ENCODE assay signal across 2 cellular contexts in the genomic region with DNA sequence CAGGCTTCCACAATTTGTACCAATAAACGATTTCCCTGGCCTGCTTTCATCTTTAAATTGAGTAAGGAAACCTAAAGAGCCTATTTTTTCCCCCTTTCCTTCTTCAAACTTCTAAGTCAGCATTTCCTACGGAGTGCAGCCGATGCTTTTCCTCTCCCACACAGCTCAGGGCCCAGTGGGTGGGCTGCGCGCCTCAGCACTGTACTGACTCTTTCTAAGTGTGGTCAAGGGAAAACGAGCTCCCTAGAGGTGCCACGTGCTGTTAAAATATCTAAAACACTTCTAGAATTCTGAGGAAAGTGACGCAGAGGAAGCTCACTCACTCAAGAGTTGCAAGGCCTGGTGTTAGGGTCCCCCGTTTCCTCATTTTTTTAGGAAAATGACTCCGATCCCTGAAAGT.
TF ChIP-seq lines count a peak whose summit lies in the region.

No MANE protein-coding gene starts in this region.

TF ChIP-seq in GM23338, 12 proteins besides CTCF, POLR2A, EP300 and RAD21 (continued from another document and continues in another):
- no peak for TF ChIP-seq ZNF462 (CRISPR knock-in tag; IDR thresholded peaks at IDR 0.05)
- no peak for TF ChIP-seq ZNF331 (CRISPR knock-in tag; IDR thresholded peaks at IDR 0.05; ENCODE audit: low read depth)
- no peak for TF ChIP-seq STAT1 (IDR thresholded peaks at IDR 0.05; ENCODE audit: unreplicated experiment)
- TF ChIP-seq POLR2AphosphoS5 (IDR thresholded peaks at IDR 0.05; ENCODE audit: low read depth): no peak
- TF ChIP-seq NANOG (IDR thresholded peaks at IDR 0.05; ENCODE audit: borderline replicate concordance): no peak
- TF ChIP-seq, protein P1, sequence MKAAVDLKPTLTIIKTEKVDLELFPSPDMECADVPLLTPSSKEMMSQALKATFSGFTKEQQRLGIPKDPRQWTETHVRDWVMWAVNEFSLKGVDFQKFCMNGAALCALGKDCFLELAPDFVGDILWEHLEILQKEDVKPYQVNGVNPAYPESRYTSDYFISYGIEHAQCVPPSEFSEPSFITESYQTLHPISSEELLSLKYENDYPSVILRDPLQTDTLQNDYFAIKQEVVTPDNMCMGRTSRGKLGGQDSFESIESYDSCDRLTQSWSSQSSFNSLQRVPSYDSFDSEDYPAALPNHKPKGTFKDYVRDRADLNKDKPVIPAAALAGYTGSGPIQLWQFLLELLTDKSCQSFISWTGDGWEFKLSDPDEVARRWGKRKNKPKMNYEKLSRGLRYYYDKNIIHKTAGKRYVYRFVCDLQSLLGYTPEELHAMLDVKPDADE (IDR thresholded peaks at IDR 0.05): no peak
- no peak for TF ChIP-seq JUNB (IDR thresholded peaks at IDR 0.05; ENCODE audit: unreplicated experiment)
- no peak for TF ChIP-seq EZH2phosphoT487 (IDR thresholded peaks at IDR 0.05; ENCODE audit: unreplicated experiment)
- TF ChIP-seq, protein P2, sequence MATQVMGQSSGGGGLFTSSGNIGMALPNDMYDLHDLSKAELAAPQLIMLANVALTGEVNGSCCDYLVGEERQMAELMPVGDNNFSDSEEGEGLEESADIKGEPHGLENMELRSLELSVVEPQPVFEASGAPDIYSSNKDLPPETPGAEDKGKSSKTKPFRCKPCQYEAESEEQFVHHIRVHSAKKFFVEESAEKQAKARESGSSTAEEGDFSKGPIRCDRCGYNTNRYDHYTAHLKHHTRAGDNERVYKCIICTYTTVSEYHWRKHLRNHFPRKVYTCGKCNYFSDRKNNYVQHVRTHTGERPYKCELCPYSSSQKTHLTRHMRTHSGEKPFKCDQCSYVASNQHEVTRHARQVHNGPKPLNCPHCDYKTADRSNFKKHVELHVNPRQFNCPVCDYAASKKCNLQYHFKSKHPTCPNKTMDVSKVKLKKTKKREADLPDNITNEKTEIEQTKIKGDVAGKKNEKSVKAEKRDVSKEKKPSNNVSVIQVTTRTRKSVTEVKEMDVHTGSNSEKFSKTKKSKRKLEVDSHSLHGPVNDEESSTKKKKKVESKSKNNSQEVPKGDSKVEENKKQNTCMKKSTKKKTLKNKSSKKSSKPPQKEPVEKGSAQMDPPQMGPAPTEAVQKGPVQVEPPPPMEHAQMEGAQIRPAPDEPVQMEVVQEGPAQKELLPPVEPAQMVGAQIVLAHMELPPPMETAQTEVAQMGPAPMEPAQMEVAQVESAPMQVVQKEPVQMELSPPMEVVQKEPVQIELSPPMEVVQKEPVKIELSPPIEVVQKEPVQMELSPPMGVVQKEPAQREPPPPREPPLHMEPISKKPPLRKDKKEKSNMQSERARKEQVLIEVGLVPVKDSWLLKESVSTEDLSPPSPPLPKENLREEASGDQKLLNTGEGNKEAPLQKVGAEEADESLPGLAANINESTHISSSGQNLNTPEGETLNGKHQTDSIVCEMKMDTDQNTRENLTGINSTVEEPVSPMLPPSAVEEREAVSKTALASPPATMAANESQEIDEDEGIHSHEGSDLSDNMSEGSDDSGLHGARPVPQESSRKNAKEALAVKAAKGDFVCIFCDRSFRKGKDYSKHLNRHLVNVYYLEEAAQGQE (IDR thresholded peaks at IDR 0.05; ENCODE audit: unreplicated experiment): no peak
- TF ChIP-seq CREB1 (CRISPR knock-in tag; IDR thresholded peaks at IDR 0.05; ENCODE audit: low read depth): no peak

TF ChIP-seq in WTC11, 78 proteins besides CTCF, POLR2A, EP300 and RAD21 (continued from another document):
- TF ChIP-seq E2F1 (CRISPR knock-in tag; IDR thresholded peaks at IDR 0.05): no peak
- TF ChIP-seq ATF2 (CRISPR knock-in tag; IDR thresholded peaks at IDR 0.05; ENCODE audit: borderline replicate concordance, low read depth): no peak
- no peak for TF ChIP-seq TP53 (CRISPR knock-in tag; IDR thresholded peaks at IDR 0.05)
- no peak for TF ChIP-seq CREB1 (CRISPR knock-in tag; IDR thresholded peaks at IDR 0.05)
- no peak for TF ChIP-seq CREM (CRISPR knock-in tag; IDR thresholded peaks at IDR 0.05)
- no peak for TF ChIP-seq TEAD1 (CRISPR knock-in tag; IDR thresholded peaks at IDR 0.05)
- TF ChIP-seq JAZF1 (CRISPR knock-in tag; IDR thresholded peaks at IDR 0.05): no peak
